Comparison of ENCODE assay signal across 8 cellular contexts in the genomic region with DNA sequence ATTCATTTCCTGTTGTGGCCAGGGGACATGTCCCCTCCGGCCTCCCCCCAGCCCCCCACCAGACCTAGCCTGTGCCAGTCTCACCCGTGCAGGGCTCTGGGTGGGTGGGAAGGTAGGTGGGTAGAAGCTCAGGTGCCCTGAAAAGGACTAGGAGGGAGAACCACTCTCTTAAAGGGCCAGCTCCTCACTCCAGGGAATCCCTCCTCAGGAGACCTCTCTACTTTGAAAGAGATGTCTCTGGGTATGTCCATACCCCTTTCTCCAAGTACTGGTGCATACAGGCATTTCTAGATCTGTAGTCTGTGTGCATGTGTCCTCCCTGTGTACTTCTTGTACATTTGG.
DNase-seq lines count a peak whose midpoint lies in the region; ATAC-seq and TF ChIP-seq lines count a peak whose summit lies in the region.

No MANE protein-coding gene starts in this region.

- H3K4me1 ChIP-seq in lower lobe of right lung, result peaks cover 61% of the 10 kb centered on the region
- H3K4me1 ChIP-seq in transverse colon, result peaks cover 13 to 67% (median 53%) of the 10 kb centered on the region in 4 donors

- H3K4me3 Mint-ChIP-seq in activated CD8-positive, alpha-beta memory T cell treated with anti-CD3 and anti-CD28 coated beads, Interleukin-2, amount 10 ng/mL, durations not matched to agents 7 days and 5 days, result peak overlapping the region; percentile 9
- peak overlapping the region; percentile 90 for H3K4me3 Mint-ChIP-seq in MCF 10A (ENCODE audit: unreplicated experiment)

- in situ Hi-C loops in transverse colon (cut with MboI; ENCODE audit: low pct_ligation_motif_present in 1 of 4, low pct_unique_long_range_greater_than_20kb in 1 of 4, low sequenced_read_pairs in 3 of 4), result no loop called here

- H3K9me3 Mint-ChIP-seq in activated CD8-positive, alpha-beta memory T cell treated with anti-CD3 and anti-CD28 coated beads, Interleukin-2, amount 10 ng/mL, durations not matched to agents 7 days and 5 days (ENCODE audit: low read depth), result no peaks in the 10 kb centered on the region
- H3K9me3 Mint-ChIP-seq in MCF 10A (ENCODE audit: unreplicated experiment), result no peaks in the 10 kb centered on the region

- H3K36me3 ChIP-seq in lower lobe of right lung, result no peaks in the 10 kb centered on the region
- no peaks in the 10 kb centered on the region for H3K36me3 ChIP-seq in transverse colon

- peak overlapping the region; percentile 73 for H3K4me3 ChIP-seq in lower lobe of right lung
- H3K4me3 ChIP-seq in transverse colon, result peak overlapping the region in 3 of 4 donors; percentile 62 to 79 (median 69)

- no peak for DNase-seq in activated CD8-positive, alpha-beta memory T cell treated with anti-CD3 and anti-CD28 coated beads, Interleukin-2, amount 10 ng/mL, durations not matched to agents 7 days and 5 days
- no peak for DNase-seq in activated CD8-positive, alpha-beta memory T cell treated with anti-CD3 and anti-CD28 coated beads, Interleukin-2, amount 50 U/mL, for 4 hours
- DNase-seq in MCF 10A (ENCODE audit: unreplicated experiment) (peak; percentile 11), lower lobe of right lung (no peak), transverse colon (no peak), SKM-1 treated with dmso at 0.1 percent for 144 hours (lab: John Stamatoyannopoulos, UW; ENCODE audit: unreplicated experiment) (no peak), NCI-H524 treated with DMSO at 0.1 percent for 48 hours (lab: John Stamatoyannopoulos, UW) (no peak), UCSD-AML1 (lab: John Stamatoyannopoulos, UW; ENCODE audit: unreplicated experiment) (no peak)

- no peak for TF ChIP-seq POLR2A in transverse colon (IDR thresholded peaks at IDR 0.05)

- 14% methylated on average over 1 of the region's 2 CpGs; no CpG with 5 or more reads in 1 of the 2 donors for WGBS in transverse colon (ENCODE audit: low coverage in 1 of 2), 2 donors

- ATAC-seq in activated CD8-positive, alpha-beta memory T cell treated with anti-CD3 and anti-CD28 coated beads, Interleukin-2, amount 10 ng/mL, durations not matched to agents 7 days and 5 days, result no peak
- ATAC-seq in lower lobe of right lung, result peak in 1 of 2 donors; percentile 37

- CTCF ChIA-PET in activated CD8-positive, alpha-beta memory T cell treated with anti-CD3 and anti-CD28 coated beads, Interleukin-2, amount 10 ng/mL, durations not matched to agents 7 days and 5 days (lab: Charles Lee), result interaction anchor here (0.6 to 1.0 kb wide), 2 partner anchors 45 to 101 kb away, joined by 3 to 4 read pairs; no protein-coding TSS in a partner anchor
- CTCF ChIA-PET in MCF 10A (lab: Yijun Ruan, JAX), result interaction anchor here (0.6 to 7.8 kb wide), 5 partner anchors 21 to 139 kb away, joined by 3 to 66 read pairs (median 5); a partner anchor contains a TSS

- H3K9me3 ChIP-seq in lower lobe of right lung (no peaks in the 10 kb centered on the region), transverse colon (no peaks in the 10 kb centered on the region)

- TF ChIP-seq CTCF in MCF 10A (IDR thresholded peaks at IDR 0.05; ENCODE audit: unreplicated experiment), result no peak
- TF ChIP-seq CTCF in lower lobe of right lung (IDR thresholded peaks at IDR 0.05), result no peak
- TF ChIP-seq CTCF in transverse colon (IDR thresholded peaks at IDR 0.05), result no peak

- H3K4me1 Mint-ChIP-seq in activated CD8-positive, alpha-beta memory T cell treated with anti-CD3 and anti-CD28 coated beads, Interleukin-2, amount 10 ng/mL, durations not matched to agents 7 days and 5 days, result peaks cover 21% of the 10 kb centered on the region
- H3K4me1 Mint-ChIP-seq in MCF 10A (ENCODE audit: insufficient read depth, unreplicated experiment), result peaks cover 37% of the 10 kb centered on the region

- intact Hi-C loops in MCF 10A (cut with micrococcal nuclease), result no loop called here
- intact Hi-C loops in lower lobe of right lung (cut with DNase I), result no loop called here
- intact Hi-C loops in transverse colon (cut with DNase I; ENCODE audit: low total_unique reads), result no loop called here

- H3K27ac Mint-ChIP-seq in activated CD8-positive, alpha-beta memory T cell treated with anti-CD3 and anti-CD28 coated beads, Interleukin-2, amount 10 ng/mL, durations not matched to agents 7 days and 5 days, result no peak overlapping the region
- H3K27ac Mint-ChIP-seq in MCF 10A (ENCODE audit: low read depth, unreplicated experiment), result no peak overlapping the region

- H3K36me3 Mint-ChIP-seq in activated CD8-positive, alpha-beta memory T cell treated with anti-CD3 and anti-CD28 coated beads, Interleukin-2, amount 10 ng/mL, durations not matched to agents 7 days and 5 days, result no peaks in the 10 kb centered on the region
- H3K36me3 Mint-ChIP-seq in MCF 10A (ENCODE audit: insufficient read depth, unreplicated experiment), result no peaks in the 10 kb centered on the region

- H3K27me3 ChIP-seq in lower lobe of right lung (ENCODE audit: low read depth) (no peaks in the 10 kb centered on the region), transverse colon (peaks cover 22% of the 10 kb centered on the region)

- no TSS peak for BruUV-seq in MCF 10A (replicated peaks; lab: Mats Ljungman, UMichigan)

- TF ChIP-seq EP300 in transverse colon (IDR thresholded peaks at IDR 0.05; ENCODE audit: low read depth), result no peak

- H3K27ac ChIP-seq in lower lobe of right lung, result peak overlapping the region; percentile 75
- H3K27ac ChIP-seq in transverse colon, result peak overlapping the region; percentile 82 to 89 (median 88)

- peaks cover 46% of the 10 kb centered on the region for H3K27me3 Mint-ChIP-seq in activated CD8-positive, alpha-beta memory T cell treated with anti-CD3 and anti-CD28 coated beads, Interleukin-2, amount 10 ng/mL, durations not matched to agents 7 days and 5 days
- H3K27me3 Mint-ChIP-seq in MCF 10A (ENCODE audit: insufficient read depth, unreplicated experiment), result no peaks in the 10 kb centered on the region

- POLR2A ChIA-PET in MCF 10A (lab: Yijun Ruan, JAX), result interaction anchor here (0.6 to 3.8 kb wide), 13 partner anchors 9 to 140 kb away, joined by 3 to 22 read pairs (median 6); a partner anchor contains a TSS
